1 cellular context compared by ENCODE assay signal in genomic region chr19:49149652-49150105, GRCh38.
TF ChIP-seq lines count a peak whose summit lies in the region.

No MANE protein-coding gene starts in this region.

TF ChIP-seq in HepG2, 621 proteins besides CTCF, POLR2A, EP300 and RAD21 (continued from another document and continues in another):
- TF ChIP-seq ZNF766 (CRISPR knock-in tag; IDR thresholded peaks at IDR 0.05; ENCODE audit: borderline replicate concordance) (no peak), DDIT3 (CRISPR knock-in tag; IDR thresholded peaks at IDR 0.05) (no peak), ZNF572 (CRISPR knock-in tag; IDR thresholded peaks at IDR 0.05) (peak; percentile 21; the same call in 1 of the 2 replicates), NFE2L1 (CRISPR knock-in tag; IDR thresholded peaks at IDR 0.05; ENCODE audit: borderline replicate concordance) (no peak), CHCHD3 (CRISPR knock-in tag; IDR thresholded peaks at IDR 0.05) (no peak), RFX1 (IDR thresholded peaks at IDR 0.05) (no peak), ZNF75D (CRISPR knock-in tag; IDR thresholded peaks at IDR 0.05; ENCODE audit: borderline replicate concordance) (no peak), SNAPC2 (CRISPR knock-in tag; IDR thresholded peaks at IDR 0.05) (no peak), HNF4A (CRISPR knock-in tag; IDR thresholded peaks at IDR 0.05) (no peak; the same call in 1 of the 2 replicates), SAFB2 (CRISPR knock-in tag; IDR thresholded peaks at IDR 0.05; ENCODE audit: borderline replicate concordance, low read depth) (no peak), MAZ (IDR thresholded peaks at IDR 0.05; ENCODE audit: borderline replicate concordance, low read depth, low read length) (no peak), MAZ (CRISPR knock-in tag; IDR thresholded peaks at IDR 0.05; ENCODE audit: low read depth) (no peak), ZBTB7B (CRISPR knock-in tag; IDR thresholded peaks at IDR 0.05) (no peak), ZSCAN25 (CRISPR knock-in tag; IDR thresholded peaks at IDR 0.05) (peak; percentile 24; the same call in 1 of the 2 replicates), ZNF382 (CRISPR knock-in tag; IDR thresholded peaks at IDR 0.05; ENCODE audit: borderline replicate concordance) (no peak), PAXIP1 (CRISPR knock-in tag; conservative IDR thresholded peaks at IDR 0.05) (no peak), SOX13 (IDR thresholded peaks at IDR 0.05) (no peak), SOX13 (CRISPR knock-in tag; conservative IDR thresholded peaks at IDR 0.05 in 1 of 2, IDR thresholded peaks at IDR 0.05 in 1 of 2) (no peak; a peak in 1 of 4 replicates), ATAD3A (CRISPR knock-in tag; IDR thresholded peaks at IDR 0.05) (no peak), SP2 (CRISPR knock-in tag; IDR thresholded peaks at IDR 0.05) (no peak), ZBTB8A (CRISPR knock-in tag; IDR thresholded peaks at IDR 0.05; ENCODE audit: borderline replicate concordance, low read depth) (no peak), ZNF607 (CRISPR knock-in tag; IDR thresholded peaks at IDR 0.05; ENCODE audit: borderline replicate concordance) (no peak), ZNF331 (CRISPR knock-in tag; IDR thresholded peaks at IDR 0.05) (no peak), CBX2 (IDR thresholded peaks at IDR 0.05; ENCODE audit: low read depth, low read length) (no peak), CBX2 (CRISPR knock-in tag; IDR thresholded peaks at IDR 0.05; ENCODE audit: low read depth) (no peak), CERS6 (CRISPR knock-in tag; IDR thresholded peaks at IDR 0.05) (no peak), ZNF589 (CRISPR knock-in tag; conservative IDR thresholded peaks at IDR 0.05) (no peak; the same call in 1 of the 2 replicates), PAF1 (CRISPR knock-in tag; IDR thresholded peaks at IDR 0.05) (no peak), FOXA3 (CRISPR knock-in tag; IDR thresholded peaks at IDR 0.05) (no peak), MEIS1 (CRISPR knock-in tag; IDR thresholded peaks at IDR 0.05; ENCODE audit: borderline replicate concordance) (no peak), ZNF574 (CRISPR knock-in tag; IDR thresholded peaks at IDR 0.05) (no peak), ATM (IDR thresholded peaks at IDR 0.05; ENCODE audit: borderline replicate concordance) (no peak), KMT2A (CRISPR knock-in tag; IDR thresholded peaks at IDR 0.05) (no peak), HMG20B (CRISPR knock-in tag; conservative IDR thresholded peaks at IDR 0.05) (no peak), ZNF383 (CRISPR knock-in tag; IDR thresholded peaks at IDR 0.05; ENCODE audit: borderline replicate concordance) (no peak), NFAT5 (CRISPR knock-in tag; IDR thresholded peaks at IDR 0.05) (no peak)
- TF ChIP-seq, protein P1, sequence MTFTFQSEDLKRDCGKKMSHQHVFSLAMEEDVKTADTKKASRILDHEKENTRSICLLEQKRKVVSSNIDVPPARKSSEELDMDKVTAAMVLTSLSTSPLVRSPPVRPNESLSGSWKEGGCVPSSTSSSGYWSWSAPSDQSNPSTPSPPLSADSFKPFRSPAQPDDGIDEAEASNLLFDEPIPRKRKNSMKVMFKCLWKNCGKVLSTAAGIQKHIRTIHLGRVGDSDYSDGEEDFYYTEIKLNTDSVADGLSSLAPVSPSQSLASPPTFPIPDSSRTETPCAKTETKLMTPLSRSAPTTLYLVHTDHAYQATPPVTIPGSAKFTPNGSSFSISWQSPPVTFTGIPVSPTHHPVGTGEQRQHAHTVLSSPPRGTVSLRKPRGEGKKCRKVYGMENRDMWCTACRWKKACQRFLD (CRISPR knock-in tag; IDR thresholded peaks at IDR 0.05; ENCODE audit: borderline replicate concordance), result no peak; the same call in 1 of the 2 replicates
- TF ChIP-seq, protein P2, sequence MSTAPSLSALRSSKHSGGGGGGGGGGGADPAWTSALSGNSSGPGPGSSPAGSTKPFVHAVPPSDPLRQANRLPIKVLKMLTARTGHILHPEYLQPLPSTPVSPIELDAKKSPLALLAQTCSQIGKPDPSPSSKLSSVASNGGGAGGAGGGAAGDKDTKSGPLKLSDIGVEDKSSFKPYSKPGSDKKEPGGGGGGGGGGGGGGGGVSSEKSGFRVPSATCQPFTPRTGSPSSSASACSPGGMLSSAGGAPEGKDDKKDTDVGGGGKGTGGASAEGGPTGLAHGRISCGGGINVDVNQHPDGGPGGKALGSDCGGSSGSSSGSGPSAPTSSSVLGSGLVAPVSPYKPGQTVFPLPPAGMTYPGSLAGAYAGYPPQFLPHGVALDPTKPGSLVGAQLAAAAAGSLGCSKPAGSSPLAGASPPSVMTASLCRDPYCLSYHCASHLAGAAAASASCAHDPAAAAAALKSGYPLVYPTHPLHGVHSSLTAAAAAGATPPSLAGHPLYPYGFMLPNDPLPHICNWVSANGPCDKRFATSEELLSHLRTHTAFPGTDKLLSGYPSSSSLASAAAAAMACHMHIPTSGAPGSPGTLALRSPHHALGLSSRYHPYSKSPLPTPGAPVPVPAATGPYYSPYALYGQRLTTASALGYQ (CRISPR knock-in tag; IDR thresholded peaks at IDR 0.05), result no peak
- TF ChIP-seq, protein P3, sequence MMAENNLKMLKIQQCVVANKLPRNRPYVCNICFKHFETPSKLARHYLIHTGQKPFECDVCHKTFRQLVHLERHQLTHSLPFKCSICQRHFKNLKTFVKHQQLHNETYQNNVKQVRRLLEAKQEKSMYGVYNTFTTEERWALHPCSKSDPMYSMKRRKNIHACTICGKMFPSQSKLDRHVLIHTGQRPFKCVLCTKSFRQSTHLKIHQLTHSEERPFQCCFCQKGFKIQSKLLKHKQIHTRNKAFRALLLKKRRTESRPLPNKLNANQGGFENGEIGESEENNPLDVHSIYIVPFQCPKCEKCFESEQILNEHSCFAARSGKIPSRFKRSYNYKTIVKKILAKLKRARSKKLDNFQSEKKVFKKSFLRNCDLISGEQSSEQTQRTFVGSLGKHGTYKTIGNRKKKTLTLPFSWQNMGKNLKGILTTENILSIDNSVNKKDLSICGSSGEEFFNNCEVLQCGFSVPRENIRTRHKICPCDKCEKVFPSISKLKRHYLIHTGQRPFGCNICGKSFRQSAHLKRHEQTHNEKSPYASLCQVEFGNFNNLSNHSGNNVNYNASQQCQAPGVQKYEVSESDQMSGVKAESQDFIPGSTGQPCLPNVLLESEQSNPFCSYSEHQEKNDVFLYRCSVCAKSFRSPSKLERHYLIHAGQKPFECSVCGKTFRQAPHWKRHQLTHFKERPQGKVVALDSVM (CRISPR knock-in tag; IDR thresholded peaks at IDR 0.05), result no peak
- TF ChIP-seq, protein P4, sequence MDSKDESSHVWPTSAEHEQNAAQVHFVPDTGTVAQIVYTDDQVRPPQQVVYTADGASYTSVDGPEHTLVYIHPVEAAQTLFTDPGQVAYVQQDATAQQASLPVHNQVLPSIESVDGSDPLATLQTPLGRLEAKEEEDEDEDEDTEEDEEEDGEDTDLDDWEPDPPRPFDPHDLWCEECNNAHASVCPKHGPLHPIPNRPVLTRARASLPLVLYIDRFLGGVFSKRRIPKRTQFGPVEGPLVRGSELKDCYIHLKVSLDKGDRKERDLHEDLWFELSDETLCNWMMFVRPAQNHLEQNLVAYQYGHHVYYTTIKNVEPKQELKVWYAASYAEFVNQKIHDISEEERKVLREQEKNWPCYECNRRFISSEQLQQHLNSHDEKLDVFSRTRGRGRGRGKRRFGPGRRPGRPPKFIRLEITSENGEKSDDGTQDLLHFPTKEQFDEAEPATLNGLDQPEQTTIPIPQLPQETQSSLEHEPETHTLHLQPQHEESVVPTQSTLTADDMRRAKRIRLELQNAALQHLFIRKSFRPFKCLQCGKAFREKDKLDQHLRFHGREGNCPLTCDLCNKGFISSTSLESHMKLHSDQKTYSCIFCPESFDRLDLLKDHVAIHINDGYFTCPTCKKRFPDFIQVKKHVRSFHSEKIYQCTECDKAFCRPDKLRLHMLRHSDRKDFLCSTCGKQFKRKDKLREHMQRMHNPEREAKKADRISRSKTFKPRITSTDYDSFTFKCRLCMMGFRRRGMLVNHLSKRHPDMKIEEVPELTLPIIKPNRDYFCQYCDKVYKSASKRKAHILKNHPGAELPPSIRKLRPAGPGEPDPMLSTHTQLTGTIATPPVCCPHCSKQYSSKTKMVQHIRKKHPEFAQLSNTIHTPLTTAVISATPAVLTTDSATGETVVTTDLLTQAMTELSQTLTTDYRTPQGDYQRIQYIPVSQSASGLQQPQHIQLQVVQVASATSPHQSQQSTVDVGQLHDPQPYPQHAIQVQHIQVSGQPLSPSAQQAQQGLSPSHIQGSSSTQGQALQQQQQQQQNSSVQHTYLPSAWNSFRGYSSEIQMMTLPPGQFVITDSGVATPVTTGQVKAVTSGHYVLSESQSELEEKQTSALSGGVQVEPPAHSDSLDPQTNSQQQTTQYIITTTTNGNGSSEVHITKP (CRISPR knock-in tag; IDR thresholded peaks at IDR 0.05; ENCODE audit: low read depth), result peak; percentile 97
